ENCODE assay signal across 10 cellular contexts in the genomic region with DNA sequence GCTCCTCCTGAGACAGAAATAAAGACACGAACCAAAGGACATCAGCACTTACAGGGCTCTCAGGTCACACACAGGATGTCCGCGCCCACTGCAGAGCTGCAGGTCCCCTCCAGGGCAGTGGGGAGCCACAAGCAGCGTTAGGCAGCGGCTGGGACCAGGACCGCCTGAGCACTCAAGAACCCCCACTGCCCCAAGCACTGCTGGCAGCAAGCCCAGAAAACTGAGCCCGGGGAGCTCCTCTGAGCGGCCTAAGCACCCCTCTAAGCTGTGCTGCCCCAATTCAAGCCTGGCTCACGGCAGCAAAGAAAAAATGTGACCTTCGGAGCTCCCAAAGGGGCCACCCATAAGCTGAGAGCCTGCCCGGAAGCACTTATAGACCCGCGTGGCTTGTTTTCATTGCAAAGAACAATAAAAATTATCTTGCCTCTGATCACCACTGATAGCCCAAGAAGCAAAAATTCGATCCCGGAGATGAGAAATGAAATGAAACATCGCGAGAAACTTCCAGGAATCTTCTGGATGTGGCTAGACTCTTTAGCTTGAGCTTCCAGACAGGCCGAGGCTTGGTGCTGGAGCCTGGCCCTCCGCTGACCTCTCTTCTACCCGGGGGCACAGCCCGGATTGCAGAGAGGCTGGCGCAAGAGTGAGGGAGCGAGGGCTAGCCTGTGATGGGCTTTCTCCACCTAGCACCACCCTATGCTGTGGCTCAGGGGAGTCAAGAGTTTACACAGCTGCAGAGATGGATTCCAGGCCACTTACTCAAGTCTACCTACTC. TPM values are rescaled to one million over a fixed set of nuclear protein-coding genes. Genes with fewer than 3 reads are reported as not detected.
DNase-seq lines count a peak whose midpoint lies in the region; ATAC-seq and TF ChIP-seq lines count a peak whose summit lies in the region.
"Had no signal": no experiment of that assay in that cellular context is flagged by ENCODE, and none has a peak within 500 bp of the region (broad histone marks: within the 10 kb centered on the region; RNA-seq: fewer than 3 reads in every experiment).

No MANE protein-coding gene starts in this region.

- DNase-seq in NCI-H2227 (lab: John Stamatoyannopoulos, UW; ENCODE audit: unreplicated experiment) (peak; percentile 27), NCI-H2227 treated with DMSO at 0.1 percent for 48 hours (lab: John Stamatoyannopoulos, UW) (no peak), astrocyte of the hippocampus (ENCODE audit: low read depth, low spot score) (peak; percentile 71), left lobe of liver (ENCODE audit: low spot score) (no peak), vagina (ENCODE audit: extremely low spot score in 2 of 2) (no peak), NCI-H1417 (lab: John Stamatoyannopoulos, UW) (no peak), CD14-positive monocyte (ENCODE audit: low spot score) (no peak), uterus (no peak)
- DNase-seq: DMS153, NCI-H2171 had no signal

- H3K4me1 ChIP-seq in vagina: peaks cover 46% of the 10 kb centered on the region
- peaks cover 0 to 5% of the 10 kb centered on the region in 2 donors for H3K4me1 ChIP-seq in uterus

- H3K9me3 ChIP-seq in vagina (no peaks in the 10 kb centered on the region), uterus (no peaks in the 10 kb centered on the region)

- peak; percentile 5 for ATAC-seq in left lobe of liver

- intact Hi-C loops in vagina (cut with DNase I): no loop called here
- intact Hi-C loops in CD14-positive monocyte (cut with micrococcal nuclease): no loop called here
- intact Hi-C loops in uterus (cut with DNase I; ENCODE audit: low total_unique reads): no loop called here

- H3K36me3 ChIP-seq in vagina: peaks cover 0 to 44% of the 10 kb centered on the region in 2 donors
- no peaks in the 10 kb centered on the region for H3K36me3 ChIP-seq in uterus

- H3K4me3 ChIP-seq in vagina: no peak overlapping the region
- H3K4me3 ChIP-seq in uterus: no peak overlapping the region

- no peaks in the 10 kb centered on the region for H3K27me3 Mint-ChIP-seq in CD14-positive monocyte (ENCODE audit: low read depth in 3 of 3)

- H3K36me3 Mint-ChIP-seq in CD14-positive monocyte: peaks cover 68 to 90% of the 10 kb centered on the region in 2 donors

- TF ChIP-seq CTCF in vagina (IDR thresholded peaks at IDR 0.05) (no peak), CD14-positive monocyte (IDR thresholded peaks at IDR 0.05) (no peak), uterus (IDR thresholded peaks at IDR 0.05) (no peak)

- H3K27me3 ChIP-seq in vagina (no peaks in the 10 kb centered on the region), uterus (no peaks in the 10 kb centered on the region)

- TF ChIP-seq POLR2A in vagina (IDR thresholded peaks at IDR 0.05): no peak
- no peak for TF ChIP-seq POLR2A in uterus (IDR thresholded peaks at IDR 0.05)

- H3K27ac Mint-ChIP-seq in CD14-positive monocyte: peak overlapping the region in 1 of 7 donors; percentile 8

- H3K4me1 Mint-ChIP-seq in CD14-positive monocyte: peaks cover 7% of the 10 kb centered on the region

- H3K27ac ChIP-seq in vagina (peak overlapping the region; percentile 9), uterus (no peak overlapping the region)

- no peak overlapping the region for H3K4me3 Mint-ChIP-seq in CD14-positive monocyte

- H3K9me3 Mint-ChIP-seq in CD14-positive monocyte: peaks cover 0 to 2% (median 0%) of the 10 kb centered on the region in 7 donors

RNA-seq across cellular contexts. Expression of gene DPP9, which starts 6.3 kb away (rescaled TPM):
- 61.3 TPM for total RNA-seq in left lobe of liver
- total RNA-seq in vagina: 53.8 TPM
- polyA plus RNA-seq in CD14-positive monocyte: 10 to 100 TPM; 12.6 to 13.9 TPM
- 100 to 1,000 TPM in 1 of 4 donors, 10 to 100 TPM in 3; 17.8 to 194 (median 48.5) TPM for total RNA-seq in uterus

RNA-seq across cellular contexts. Expression of gene MYDGF, which starts 47.2 kb away (rescaled TPM):
- total RNA-seq in left lobe of liver (85.4 TPM), vagina (33.4 TPM), uterus (10 to 100 TPM; 21.8 to 63.5 (median 44.4) TPM)
- 100 to 1,000 TPM; 160 to 165 TPM for polyA plus RNA-seq in CD14-positive monocyte

Comparison
In these comparisons a context has a peak if more than half of its experiments do, and no peak if none do; other contexts are left out.
1. DNase-seq: peak in NCI-H2227 (single experiment) and astrocyte of the hippocampus (single experiment); none in NCI-H2227 treated with DMSO at 0.1 percent for 48 hours (single experiment), left lobe of liver (single experiment), vagina (0 of 2), NCI-H1417 (0 of 3), CD14-positive monocyte (single experiment) and uterus (0 of 2).